Comparison of ENCODE assay signal across 3 cellular contexts in the genomic region with DNA sequence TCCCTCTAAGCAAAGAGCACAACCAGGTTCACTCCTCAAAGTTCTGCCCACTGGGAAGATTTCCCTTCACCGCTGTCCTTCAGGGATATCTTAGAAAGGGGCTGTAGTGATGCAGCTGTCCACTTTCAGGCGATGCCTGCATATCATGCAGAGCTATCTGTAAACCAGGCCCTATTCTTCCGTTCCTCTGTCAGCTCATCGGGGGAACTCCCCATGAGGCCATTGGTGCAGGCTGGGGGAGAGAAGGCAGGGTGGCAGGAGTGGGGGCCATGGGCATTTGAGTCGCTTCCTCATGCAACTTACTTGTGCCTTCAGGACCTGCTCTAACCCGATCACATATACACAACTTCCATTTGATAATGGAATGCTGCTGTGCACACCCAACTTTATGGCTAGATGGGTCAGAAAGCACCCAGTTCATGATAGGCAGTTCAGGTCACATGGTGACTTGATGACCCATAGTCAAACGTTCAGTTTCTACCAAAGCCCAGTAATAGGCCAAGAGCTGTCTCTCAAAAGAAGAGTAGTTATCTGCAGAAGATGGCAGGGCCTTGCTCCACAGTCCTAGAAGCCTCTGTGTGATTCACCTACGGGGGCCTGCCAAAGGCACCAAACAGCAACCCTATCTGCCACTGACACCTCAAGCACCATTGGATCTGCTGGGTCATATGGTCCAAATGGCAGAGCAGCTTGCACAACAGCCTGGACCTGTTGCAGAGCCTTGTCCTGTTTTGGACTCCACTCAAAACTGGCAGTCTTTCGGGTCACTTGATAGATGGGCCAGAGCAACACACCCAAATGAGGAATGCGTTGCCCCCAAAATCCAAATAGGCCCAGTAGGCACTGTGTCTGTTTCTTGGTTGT. TPM values are rescaled to one million over a fixed set of nuclear protein-coding genes. Genes with fewer than 3 reads are reported as not detected.
"Had no signal": no experiment of that assay in that cellular context is flagged by ENCODE, and none has a peak within 500 bp of the region (broad histone marks: within the 10 kb centered on the region; RNA-seq: fewer than 3 reads in every experiment).

No MANE protein-coding gene starts in this region.

RNA-seq across cellular contexts. Expression of a gene that starts 7.3 kb away (rescaled TPM):
- total RNA-seq: NCI-H460, Right ventricle myocardium superior, SJSA1 had no signal
